11 cellular contexts compared by ENCODE assay signal in the genomic region with DNA sequence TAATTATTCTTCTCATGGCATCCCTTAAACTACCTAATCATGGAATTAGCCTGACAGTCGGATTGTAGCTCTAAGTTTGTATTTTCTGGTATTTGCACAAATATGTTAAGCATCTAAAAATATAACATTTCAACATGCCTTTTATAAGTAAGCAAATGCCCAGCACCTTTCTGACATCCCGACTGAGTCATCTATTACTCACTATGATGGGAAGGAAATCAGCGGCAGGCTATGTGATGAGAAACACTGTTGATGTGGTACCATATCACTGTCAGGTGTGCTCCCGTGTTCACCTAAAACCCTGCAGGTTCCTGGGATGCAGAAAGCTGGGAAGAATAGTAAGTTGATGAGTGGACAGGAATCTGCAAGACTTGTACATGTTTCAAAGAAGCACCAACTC.
DNase-seq lines count a peak whose midpoint lies in the region; ATAC-seq and TF ChIP-seq lines count a peak whose summit lies in the region.
"Had no signal": no experiment of that assay in that cellular context is flagged by ENCODE, and none has a peak within 500 bp of the region (broad histone marks: within the 10 kb centered on the region; RNA-seq: fewer than 3 reads in every experiment).

No MANE protein-coding gene starts in this region.

- DNase-seq in GM04504 (ENCODE audit: low read depth) (peak; percentile 42), RPMI7951 (ENCODE audit: low read depth) (peak; percentile 72), epithelial cell of proximal tubule (ENCODE audit: low read depth) (peak; percentile 67), retinal pigment epithelial cell (ENCODE audit: low read depth) (peak; percentile 52), ureter (ENCODE audit: low spot score) (no peak)
- DNase-seq: activated CD8-positive, alpha-beta memory T cell treated with anti-CD3 and anti-CD28 coated beads, Interleukin-2, amount 50 U/mL, for 4 hours; endodermal cell; retina; RPMI8226 had no signal

- no peak for TF ChIP-seq CTCF in epithelial cell of proximal tubule (conservative IDR thresholded peaks at IDR 0.05; ENCODE audit: low read depth, low read length)
- no peak for TF ChIP-seq CTCF in retinal pigment epithelial cell (conservative IDR thresholded peaks at IDR 0.05; ENCODE audit: low read depth, low read length)

- no peak for ATAC-seq in GM21390 (IDR thresholded peaks at IDR 0.05; ENCODE audit: unreplicated experiment)
- no peak for ATAC-seq in HG03039 (IDR thresholded peaks at IDR 0.05; ENCODE audit: unreplicated experiment)

- H3K4me3 ChIP-seq in epithelial cell of proximal tubule (ENCODE audit: low read depth, low read length) (no peak overlapping the region), retinal pigment epithelial cell (ENCODE audit: low read length) (no peak overlapping the region)
